1 cellular context compared by ENCODE assay signal in genomic region chr2:46967990-46968647, GRCh38.
TF ChIP-seq lines count a peak whose summit lies in the region.

No MANE protein-coding gene starts in this region.

TF ChIP-seq in K562, 482 proteins besides CTCF, POLR2A, EP300 and RAD21 (continued from another document):
- TF ChIP-seq, protein P1, sequence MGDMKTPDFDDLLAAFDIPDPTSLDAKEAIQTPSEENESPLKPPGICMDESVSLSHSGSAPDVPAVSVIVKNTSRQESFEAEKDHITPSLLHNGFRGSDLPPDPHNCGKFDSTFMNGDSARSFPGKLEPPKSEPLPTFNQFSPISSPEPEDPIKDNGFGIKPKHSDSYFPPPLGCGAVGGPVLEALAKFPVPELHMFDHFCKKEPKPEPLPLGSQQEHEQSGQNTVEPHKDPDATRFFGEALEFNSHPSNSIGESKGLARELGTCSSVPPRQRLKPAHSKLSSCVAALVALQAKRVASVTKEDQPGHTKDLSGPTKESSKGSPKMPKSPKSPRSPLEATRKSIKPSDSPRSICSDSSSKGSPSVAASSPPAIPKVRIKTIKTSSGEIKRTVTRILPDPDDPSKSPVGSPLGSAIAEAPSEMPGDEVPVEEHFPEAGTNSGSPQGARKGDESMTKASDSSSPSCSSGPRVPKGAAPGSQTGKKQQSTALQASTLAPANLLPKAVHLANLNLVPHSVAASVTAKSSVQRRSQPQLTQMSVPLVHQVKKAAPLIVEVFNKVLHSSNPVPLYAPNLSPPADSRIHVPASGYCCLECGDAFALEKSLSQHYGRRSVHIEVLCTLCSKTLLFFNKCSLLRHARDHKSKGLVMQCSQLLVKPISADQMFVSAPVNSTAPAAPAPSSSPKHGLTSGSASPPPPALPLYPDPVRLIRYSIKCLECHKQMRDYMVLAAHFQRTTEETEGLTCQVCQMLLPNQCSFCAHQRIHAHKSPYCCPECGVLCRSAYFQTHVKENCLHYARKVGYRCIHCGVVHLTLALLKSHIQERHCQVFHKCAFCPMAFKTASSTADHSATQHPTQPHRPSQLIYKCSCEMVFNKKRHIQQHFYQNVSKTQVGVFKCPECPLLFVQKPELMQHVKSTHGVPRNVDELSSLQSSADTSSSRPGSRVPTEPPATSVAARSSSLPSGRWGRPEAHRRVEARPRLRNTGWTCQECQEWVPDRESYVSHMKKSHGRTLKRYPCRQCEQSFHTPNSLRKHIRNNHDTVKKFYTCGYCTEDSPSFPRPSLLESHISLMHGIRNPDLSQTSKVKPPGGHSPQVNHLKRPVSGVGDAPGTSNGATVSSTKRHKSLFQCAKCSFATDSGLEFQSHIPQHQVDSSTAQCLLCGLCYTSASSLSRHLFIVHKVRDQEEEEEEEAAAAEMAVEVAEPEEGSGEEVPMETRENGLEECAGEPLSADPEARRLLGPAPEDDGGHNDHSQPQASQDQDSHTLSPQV (IDR thresholded peaks at IDR 0.05) = peak; percentile 80
- TF ChIP-seq ZNF263 (CRISPR knock-in tag; IDR thresholded peaks at IDR 0.05; ENCODE audit: borderline replicate concordance) = no peak
- peak; percentile 66 for TF ChIP-seq MAFF (IDR thresholded peaks at IDR 0.05; ENCODE audit: low read length)
- TF ChIP-seq NRF1 (conservative IDR thresholded peaks at IDR 0.05 in 1 of 2, IDR thresholded peaks at IDR 0.05 in 1 of 2) = 0 out of 4 replicates have a peak, but pooled peaks of 1 of the 2 experiments have one; percentile 31
- no peak for TF ChIP-seq LARP7 (IDR thresholded peaks at IDR 0.05)
- TF ChIP-seq PHF20 (IDR thresholded peaks at IDR 0.05; ENCODE audit: partially characterized antibody) = no peak
- TF ChIP-seq SMAD3 (CRISPR knock-in tag; conservative IDR thresholded peaks at IDR 0.05) = no peak
- peak; percentile 90 for TF ChIP-seq C11orf30 (IDR thresholded peaks at IDR 0.05; ENCODE audit: low read depth)
- TF ChIP-seq MAFK (IDR thresholded peaks at IDR 0.05; ENCODE audit: low read length) = peak; percentile 59; the same call in 1 of the 2 replicates
- TF ChIP-seq JUND (IDR thresholded peaks at IDR 0.05; ENCODE audit: borderline replicate concordance, low read depth, low read length) = peak; percentile 92
- peak; percentile 92; the same call in 2 of the 3 replicates for TF ChIP-seq JUND (tag; IDR thresholded peaks at IDR 0.05; ENCODE audit: borderline replicate concordance, low read depth, low read length)
- no peak for TF ChIP-seq TCFL5 (CRISPR knock-in tag; conservative IDR thresholded peaks at IDR 0.05)
- TF ChIP-seq CTBP1 (IDR thresholded peaks at IDR 0.05; ENCODE audit: borderline replicate concordance) = peak; percentile 65; the same call in 1 of the 2 replicates
- 0 out of 2 replicates have a peak, but pooled peaks have one; percentile 45 for TF ChIP-seq SMARCC2 (IDR thresholded peaks at IDR 0.05; ENCODE audit: low read depth)
- peak; percentile 87 for TF ChIP-seq MAFG (tag; conservative IDR thresholded peaks at IDR 0.05)
- TF ChIP-seq MCM2 (IDR thresholded peaks at IDR 0.05; ENCODE audit: low read depth) = no peak
- TF ChIP-seq ARID1B (IDR thresholded peaks at IDR 0.05) = peak; percentile 62
- TF ChIP-seq NFE2 (IDR thresholded peaks at IDR 0.05; ENCODE audit: low read depth) = peak; percentile 85
- no peak for TF ChIP-seq SMARCA5 (IDR thresholded peaks at IDR 0.05)
- no peak for TF ChIP-seq HSF4 (CRISPR knock-in tag; IDR thresholded peaks at IDR 0.05; ENCODE audit: borderline replicate concordance)
- TF ChIP-seq NFE2L1 (tag; IDR thresholded peaks at IDR 0.05; ENCODE audit: borderline replicate concordance, low read depth) = peak; percentile 54; the same call in 1 of the 2 replicates
- TF ChIP-seq SMARCE1 (IDR thresholded peaks at IDR 0.05) = 0 out of 2 replicates have a peak, but pooled peaks have one; percentile 45
- TF ChIP-seq CREM (IDR thresholded peaks at IDR 0.05; ENCODE audit: low read depth) = no peak
- TF ChIP-seq JUN (IDR thresholded peaks at IDR 0.05; ENCODE audit: borderline replicate concordance, low read depth, low read length) = peak; percentile 63; the same call in 1 of the 2 replicates
- TF ChIP-seq JUN (CRISPR knock-in tag; IDR thresholded peaks at IDR 0.05; ENCODE audit: borderline replicate concordance) = no peak
- peak; percentile 66 for TF ChIP-seq SMARCA4 (IDR thresholded peaks at IDR 0.05)
- TF ChIP-seq SMAD4 (CRISPR knock-in tag; conservative IDR thresholded peaks at IDR 0.05) = 0 out of 2 replicates have a peak, but pooled peaks have one; percentile 42
- TF ChIP-seq PHF8 (IDR thresholded peaks at IDR 0.05; ENCODE audit: borderline replicate concordance, low read length) = peak; percentile 20; the same call in 1 of the 2 replicates
- TF ChIP-seq RBFOX2 (IDR thresholded peaks at IDR 0.05; ENCODE audit: low read depth, low read length) = no peak
- TF ChIP-seq, protein P2, sequence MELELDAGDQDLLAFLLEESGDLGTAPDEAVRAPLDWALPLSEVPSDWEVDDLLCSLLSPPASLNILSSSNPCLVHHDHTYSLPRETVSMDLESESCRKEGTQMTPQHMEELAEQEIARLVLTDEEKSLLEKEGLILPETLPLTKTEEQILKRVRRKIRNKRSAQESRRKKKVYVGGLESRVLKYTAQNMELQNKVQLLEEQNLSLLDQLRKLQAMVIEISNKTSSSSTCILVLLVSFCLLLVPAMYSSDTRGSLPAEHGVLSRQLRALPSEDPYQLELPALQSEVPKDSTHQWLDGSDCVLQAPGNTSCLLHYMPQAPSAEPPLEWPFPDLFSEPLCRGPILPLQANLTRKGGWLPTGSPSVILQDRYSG (tag; conservative IDR thresholded peaks at IDR 0.05; ENCODE audit: low read depth) = 0 out of 2 replicates have a peak, but pooled peaks have one; percentile 15
- peak; percentile 92 for TF ChIP-seq ATF3 (IDR thresholded peaks at IDR 0.05)
- TF ChIP-seq ATF3 (CRISPR knock-in tag; conservative IDR thresholded peaks at IDR 0.05) = no peak
- no peak for TF ChIP-seq PTRF (tag; IDR thresholded peaks at IDR 0.05)
